Comparison of ENCODE assay signal across 2 cellular contexts in genomic region chr12:45526823-45527222, GRCh38.
A peak's percentile ranks its signal among the peaks of the same experiment; 100 is the strongest.
DNase-seq lines count a peak whose midpoint lies in the region; TF ChIP-seq lines count a peak whose summit lies in the region.
"Not testable (repeated sequence)": the region's sequence is repeated elsewhere in the genome, so short reads cannot be mapped to it uniquely, and the experiment has no call there.

No MANE protein-coding gene starts in this region.

- H3K27ac ChIP-seq in HEK293 (ENCODE audit: extremely low read depth, low read depth, low read length): not testable (repeated sequence)

- POLR2A ChIA-PET in HEK293 (lab: Yijun Ruan, JAX): not testable (repeated sequence)

- CTCF ChIA-PET in HEK293 (lab: Yijun Ruan, JAX): not testable (repeated sequence)

- TF ChIP-seq CTCF in HEK293 (tag by site-specific recombination; IDR thresholded peaks at IDR 0.05): not testable (repeated sequence)

- DNase-seq in superior temporal gyrus (ENCODE audit: extremely low spot score): peak; percentile 1

- not testable (repeated sequence) for H3K9me3 ChIP-seq in HEK293 (ENCODE audit: control insufficient read depth, insufficient read depth, low read depth, low read length)

- H3K36me3 ChIP-seq in HEK293 (ENCODE audit: control insufficient read depth in 2 of 2, insufficient read depth in 1 of 2, low read length in 2 of 2): not testable (repeated sequence)

- H3K4me3 ChIP-seq in HEK293 (ENCODE audit: low read depth, low read length): not testable (repeated sequence)

- not testable (repeated sequence) for H3K4me1 ChIP-seq in HEK293 (ENCODE audit: control insufficient read depth, insufficient read depth, low read length)

TF ChIP-seq in HEK293, 187 proteins besides CTCF, POLR2A, EP300 and RAD21:
- TF ChIP-seq BCL6B (tag by site-specific recombination; IDR thresholded peaks at IDR 0.05) (peak; percentile 67; the same call in 1 of the 2 replicates), FEZF1 (tag by site-specific recombination; IDR thresholded peaks at IDR 0.05) (peak; percentile 65), ZXDB (tag by site-specific recombination; IDR thresholded peaks at IDR 0.05) (0 out of 2 replicates have a peak, but pooled peaks have one; percentile 22)
TF ChIP-seq in HEK293: peak in this region for 3; not testable (repeated sequence) for 184.
